14 cellular contexts compared by ENCODE assay signal in genomic region chr4:79141530-79141929, GRCh38.
DNase-seq lines count a peak whose midpoint lies in the region; ATAC-seq, FAIRE-seq and TF ChIP-seq lines count a peak whose summit lies in the region.
"Had no signal": no experiment of that assay in that cellular context is flagged by ENCODE, and none has a peak within 500 bp of the region (broad histone marks: within the 10 kb centered on the region; RNA-seq: fewer than 3 reads in every experiment).

No MANE protein-coding gene starts in this region.

- RAD21 ChIA-PET in GM12878 (lab: Charles Lee; ENCODE audit: unreplicated experiment): no interaction called here

- H3K4me1 ChIP-seq in A549 (no peaks in the 10 kb centered on the region), GM12878 (ENCODE audit: control insufficient read depth, insufficient read depth, low read length) (no peaks in the 10 kb centered on the region), psoas muscle (no peaks in the 10 kb centered on the region)

- POLR2A ChIA-PET in A549 (lab: Yijun Ruan, JAX): no interaction called here
- POLR2A ChIA-PET in GM12878 (lab: Charles Lee): no interaction called here

- WGBS in A549 (ENCODE audit: missing lambda C conversion rate): 17% methylated on average over 2 of the region's 3 CpGs
- WGBS in GM12878 (ENCODE audit: insufficient coverage, insufficient replicate concordance, low lambda C conversion rate, missing lambda C conversion rate): 15% methylated on average over 3 of the region's 3 CpGs
- WGBS in psoas muscle, 3 donors: 37 to 40% (median 37%) methylated on average over 3 of the region's 3 CpGs

- CTCF ChIA-PET in A549 (lab: Yijun Ruan, JAX) (no interaction called here), GM12878 (lab: Yijun Ruan, JAX) (interaction anchor here (1.5 kb wide), 1 partner anchor 54 kb away, joined by 3 read pairs; no protein-coding TSS in a partner anchor)

- TF ChIP-seq EP300 in A549 (IDR thresholded peaks at IDR 0.05) (no peak), GM12878 (IDR thresholded peaks at IDR 0.05; ENCODE audit: borderline replicate concordance in 1 of 2, control insufficient read depth in 1 of 2, low read depth in 2 of 2, low read length in 2 of 2) (no peak)

- H3K4me2 ChIP-seq in A549 (no peak overlapping the region), GM12878 (ENCODE audit: control insufficient read depth, insufficient read depth) (no peak overlapping the region)

- H3K9ac ChIP-seq in GM12878 (ENCODE audit: control insufficient read depth, insufficient read depth, low read length): no peak overlapping the region

- no TSS peak for BruUV-seq in GM12878 (replicated peaks; lab: Mats Ljungman, UMichigan)

- H3K27ac ChIP-seq in A549 (no peak overlapping the region), GM12878 (ENCODE audit: control insufficient read depth, insufficient read depth) (no peak overlapping the region), psoas muscle (no peak overlapping the region)

- SMC1A ChIA-PET in GM12878 (lab: Charles Lee; ENCODE audit: uncharacterized antibody, unreplicated experiment): interaction anchor here (1.2 kb wide), 1 partner anchor 23 kb away, joined by 3 read pairs; no protein-coding TSS in a partner anchor

- H3K4me3 ChIP-seq in A549 (no peak overlapping the region), GM12878 (no peak overlapping the region), psoas muscle (no peak overlapping the region)

- H3K36me3 ChIP-seq in GM12878 (ENCODE audit: control insufficient read depth in 2 of 2, insufficient read depth in 2 of 2, low read length in 1 of 2) (no peaks in the 10 kb centered on the region), psoas muscle (ENCODE audit: insufficient read depth in 1 of 2, low read depth in 1 of 2) (no peaks in the 10 kb centered on the region)

- no peaks in the 10 kb centered on the region for H3K79me2 ChIP-seq in GM12878 (ENCODE audit: control insufficient read depth, insufficient read depth, low read length)

- H3K9me3 ChIP-seq in A549: no peaks in the 10 kb centered on the region
- no peaks in the 10 kb centered on the region; the same call in 2 of the 3 replicates for H3K9me3 ChIP-seq in GM12878 (replicated peaks; ENCODE audit: control insufficient read depth, insufficient read depth, low read length)
- H3K9me3 ChIP-seq in psoas muscle: peaks cover 4% of the 10 kb centered on the region

- no peak for TF ChIP-seq CTCF in A549 (IDR thresholded peaks at IDR 0.05)
- no peak for TF ChIP-seq CTCF in GM12878 (IDR thresholded peaks at IDR 0.05 in 2 of 3, conservative IDR thresholded peaks at IDR 0.05 in 1 of 3; ENCODE audit: control insufficient read depth in 2 of 3, extremely low read depth in 1 of 3, insufficient read depth in 1 of 3, low read depth in 3 of 3, low read length in 3 of 3)
- TF ChIP-seq CTCF in psoas muscle (IDR thresholded peaks at IDR 0.05): no peak

- TF ChIP-seq RAD21 in A549 (conservative IDR thresholded peaks at IDR 0.05 in 1 of 2, IDR thresholded peaks at IDR 0.05 in 1 of 2) (no peak), GM12878 (IDR thresholded peaks at IDR 0.05; ENCODE audit: insufficient read depth, low read depth, low read length) (no peak)

- H2AFZ ChIP-seq in GM12878 (ENCODE audit: control insufficient read depth, low read depth, low read length): no peak overlapping the region

- intact Hi-C loops in GM12878 (cut with micrococcal nuclease; ENCODE audit: unreplicated experiment): no loop called here
- intact Hi-C loops in psoas muscle (cut with DNase I): no loop called here

- FAIRE-seq in A549 (lab: Jason Lieb, UNC): no peak
- FAIRE-seq in GM12878 (lab: Jason Lieb, UNC): no peak
- FAIRE-seq: islet of Langerhans had no signal

- no peaks in the 10 kb centered on the region for H3K27me3 ChIP-seq in GM12878 (replicated peaks in 1 of 2; ENCODE audit: control insufficient read depth in 2 of 2, insufficient read depth in 2 of 2, low read length in 1 of 2)
- no peaks in the 10 kb centered on the region for H3K27me3 ChIP-seq in psoas muscle (ENCODE audit: insufficient read depth in 3 of 3, low read length in 2 of 3)

- ATAC-seq in A549 (no peak), GM12878 (peak; percentile 57), psoas muscle (no peak)
- ATAC-seq: activated CD4-positive, CD25-positive, alpha-beta regulatory T cell treated with anti-CD3 and anti-CD28 coated beads, Interleukin-2, amount 50 U/mL, for 24 hours; Panc1 had no signal

- no peak for DNase-seq in A549 (ENCODE audit: low read depth in 1 of 2, low spot score in 1 of 2)
- peak; percentile 55 for DNase-seq in HT-29 (ENCODE audit: low spot score)
- DNase-seq in GM12878 (ENCODE audit: low read depth, low spot score): no peak
- DNase-seq in islet precursor cell: peak; percentile 86
- no peak for DNase-seq in psoas muscle
- no peak for DNase-seq in NCI-H345 (lab: John Stamatoyannopoulos, UW)
- no peak for DNase-seq in foreskin melanocyte
- no peak for DNase-seq in DMS53 (lab: John Stamatoyannopoulos, UW)
- DNase-seq: activated naive CD4-positive, alpha-beta T cell treated with Interleukin-2 at 50 U/mL for 16 hours; NCI-H187; stimulated activated CD4-positive, alpha-beta T cell treated with anti-CD3 and anti-CD28 coated beads, Interleukin-4, amount 100 ng/mL, for 1 hour had no signal

- TF ChIP-seq POLR2A in A549 (IDR thresholded peaks at IDR 0.05; ENCODE audit: low read length): no peak
- TF ChIP-seq POLR2A in GM12878 (IDR thresholded peaks at IDR 0.05; ENCODE audit: low read depth, low read length): no peak

- no peaks in the 10 kb centered on the region for H4K20me1 ChIP-seq in GM12878 (ENCODE audit: control insufficient read depth, insufficient read depth)

- in situ Hi-C loops in GM12878 (cut with MboI): no loop called here

TF ChIP-seq in A549, 52 proteins besides CTCF, POLR2A, EP300 and RAD21 (continues in another document):
- TF ChIP-seq HMGXB4 (CRISPR knock-in tag; IDR thresholded peaks at IDR 0.05; ENCODE audit: borderline replicate concordance): no peak
- no peak for TF ChIP-seq POLR2AphosphoS2 (conservative IDR thresholded peaks at IDR 0.05; ENCODE audit: low read length)

TF ChIP-seq in GM12878, 131 proteins besides CTCF, POLR2A, EP300 and RAD21:
- TF ChIP-seq REST (IDR thresholded peaks at IDR 0.05; ENCODE audit: low read depth, low read length) (peak; percentile 82), SKIL (IDR thresholded peaks at IDR 0.05; ENCODE audit: low read depth, poor library complexity, severe bottlenecking) (no peak)
TF ChIP-seq in GM12878: peak in this region for 1.

Comparison
In these comparisons a context has a peak if more than half of its experiments do, and no peak if none do; other contexts are left out.
1. DNase-seq: peak in HT-29 (single experiment) and islet precursor cell (single experiment); none in A549 (0 of 2), GM12878 (single experiment), psoas muscle (0 of 2), NCI-H345 (single experiment), foreskin melanocyte (single experiment) and DMS53 (single experiment).
2. Of the 24 proteins assayed by ChIP-seq in both GM12878 and A549: peak only in GM12878: none; only in A549: none; in both: REST; in neither: 23.